In the genomic region with DNA sequence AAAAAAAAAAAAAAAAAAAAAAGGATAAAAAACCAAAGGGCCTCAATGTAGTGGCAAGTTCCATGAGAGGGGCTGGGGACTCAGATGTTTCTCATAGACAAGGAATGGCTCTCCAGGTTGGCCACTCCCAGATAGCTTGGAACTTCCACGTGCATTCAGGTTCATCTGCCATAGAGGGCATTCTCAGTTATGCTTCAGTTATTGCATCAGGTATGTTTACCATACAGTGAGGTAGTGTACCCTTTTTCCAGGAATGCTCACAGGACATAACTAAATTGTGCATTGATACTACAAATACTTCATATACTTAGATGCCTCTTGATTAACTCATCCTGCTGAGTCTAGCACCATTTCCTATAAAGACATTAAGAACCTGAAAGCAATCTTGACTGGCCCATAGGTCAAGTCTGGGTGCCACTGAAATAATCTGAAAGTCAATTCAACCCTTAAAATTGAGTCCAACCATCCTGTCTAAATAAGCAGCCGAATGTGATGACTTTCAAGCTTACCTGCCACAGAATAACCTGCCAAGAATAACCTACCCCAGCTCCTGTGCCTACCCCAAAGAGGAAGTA, we compare ENCODE assay signal across 27 cellular contexts. TPM values are rescaled to one million over a fixed set of nuclear protein-coding genes. Genes with fewer than 3 reads are reported as not detected.
"Had no signal": no experiment of that assay in that cellular context is flagged by ENCODE, and none has a peak within 500 bp of the region (broad histone marks: within the 10 kb centered on the region; RNA-seq: fewer than 3 reads in every experiment).

No MANE protein-coding gene starts in this region.

- H3K9me3 Mint-ChIP-seq: dendritic cell treated with granulocyte-macrophage colony-stimulating factor and Interleukin-4, amounts not matched to agents 40 ng/mL and 50 ng/mL, for 4 days; endodermal cell; memory B cell; natural killer cell; stimulated activated naive CD8-positive, alpha-beta T cell treated with anti-CD3 and anti-CD28 coated beads, Interleukin-15, amount 100 ng/mL, for 72 hours had no signal

- H3K27me3 ChIP-seq: gastrocnemius medialis, neutrophil, pancreas, suprapubic skin, transverse colon, upper lobe of right lung, uterus had no signal

- H3K4me3 ChIP-seq: gastrocnemius medialis, lung, pancreas, smooth muscle cell, suprapubic skin, transverse colon, upper lobe of right lung, uterus had no signal

- H3K4me3 Mint-ChIP-seq: dendritic cell treated with granulocyte-macrophage colony-stimulating factor and Interleukin-4, amounts not matched to agents 40 ng/mL and 50 ng/mL, for 4 days; endodermal cell; memory B cell; natural killer cell; stimulated activated naive CD8-positive, alpha-beta T cell treated with anti-CD3 and anti-CD28 coated beads, Interleukin-15, amount 100 ng/mL, for 72 hours had no signal

- H3K27me3 Mint-ChIP-seq: dendritic cell treated with granulocyte-macrophage colony-stimulating factor and Interleukin-4, amounts not matched to agents 40 ng/mL and 50 ng/mL, for 4 days; stimulated activated naive CD8-positive, alpha-beta T cell treated with anti-CD3 and anti-CD28 coated beads, Interleukin-15, amount 100 ng/mL, for 72 hours had no signal

- H3K27ac ChIP-seq: epithelial cell of prostate, gastrocnemius medialis, neutrophil, pancreas, suprapubic skin, transverse colon, upper lobe of right lung, uterus had no signal

- H3K4me2 ChIP-seq: smooth muscle cell had no signal

- H3K27ac Mint-ChIP-seq: dendritic cell treated with granulocyte-macrophage colony-stimulating factor and Interleukin-4, amounts not matched to agents 40 ng/mL and 50 ng/mL, for 4 days; endodermal cell; memory B cell; natural killer cell; stimulated activated naive CD8-positive, alpha-beta T cell treated with anti-CD3 and anti-CD28 coated beads, Interleukin-15, amount 100 ng/mL, for 72 hours had no signal

- H3K9me3 ChIP-seq: gastrocnemius medialis, neutrophil, pancreas, suprapubic skin, transverse colon, upper lobe of right lung, uterus had no signal

- H3K36me3 ChIP-seq: gastrocnemius medialis, neutrophil, pancreas, suprapubic skin, transverse colon, upper lobe of right lung, uterus had no signal

- DNase-seq: effector CD8-positive, alpha-beta T cell; endodermal cell; foreskin fibroblast; gastrocnemius medialis; head of caudate nucleus; natural killer cell; pancreas; stimulated activated CD4-positive, alpha-beta T cell treated with anti-CD3 and anti-CD28 coated beads, Interleukin-12 subunit alpha, Interleukin-12 subunit beta, amount 100 ng/mL, for 4 hours; stimulated activated CD4-positive, alpha-beta T cell treated with anti-CD3 and anti-CD28 coated beads, Interleukin-1b, Interleukin-23, amount 100 ng/mL, for 48 hours; stimulated activated CD4-positive, alpha-beta T cell treated with anti-CD3 and anti-CD28 coated beads, Interleukin-4, amount 100 ng/mL, for 1 hour; stimulated activated CD8-positive, alpha-beta memory T cell treated with anti-CD3 and anti-CD28 coated beads, Interleukin-4, amount 100 ng/mL, for 48 hours; stimulated activated naive CD4-positive, alpha-beta T cell; stimulated activated naive CD8-positive, alpha-beta T cell treated with anti-CD3 and anti-CD28 coated beads, Interleukin-15, amount 100 ng/mL, for 72 hours; transverse colon; upper lobe of right lung; uterus had no signal

- H3K36me3 Mint-ChIP-seq: memory B cell, natural killer cell had no signal

- ATAC-seq: esophagus mucosa; gastrocnemius medialis; natural killer cell; pancreas; sciatic nerve; stimulated activated naive CD8-positive, alpha-beta T cell treated with anti-CD3 and anti-CD28 coated beads, Interleukin-15, amount 100 ng/mL, for 72 hours; upper lobe of right lung had no signal

RNA-seq across cellular contexts. Expression of a gene that starts 24.8 kb away (rescaled TPM):
- total RNA-seq: esophagus mucosa, gastrocnemius medialis, glomerular endothelial cell, posterior vena cava, suprapubic skin, transverse colon, upper lobe of right lung had no signal
